In genomic region chr14:56534656-56535055, GRCh38 we compare ENCODE assay signal across 8 cellular contexts.
"Had no signal": no experiment of that assay in that cellular context is flagged by ENCODE, and none has a peak within 500 bp of the region (broad histone marks: within the 10 kb centered on the region; RNA-seq: fewer than 3 reads in every experiment).

No MANE protein-coding gene starts in this region.

- ATAC-seq: GM12878 had no signal

- DNase-seq: GDM1, GF-D8 had no signal

- FAIRE-seq: G401.6, GM12878, GM12891, GM12892, GM18507, GM19239 had no signal

- H3K4me3 ChIP-seq: GM12878 had no signal
